ENCODE assay signal across 10 cellular contexts in the genomic region with DNA sequence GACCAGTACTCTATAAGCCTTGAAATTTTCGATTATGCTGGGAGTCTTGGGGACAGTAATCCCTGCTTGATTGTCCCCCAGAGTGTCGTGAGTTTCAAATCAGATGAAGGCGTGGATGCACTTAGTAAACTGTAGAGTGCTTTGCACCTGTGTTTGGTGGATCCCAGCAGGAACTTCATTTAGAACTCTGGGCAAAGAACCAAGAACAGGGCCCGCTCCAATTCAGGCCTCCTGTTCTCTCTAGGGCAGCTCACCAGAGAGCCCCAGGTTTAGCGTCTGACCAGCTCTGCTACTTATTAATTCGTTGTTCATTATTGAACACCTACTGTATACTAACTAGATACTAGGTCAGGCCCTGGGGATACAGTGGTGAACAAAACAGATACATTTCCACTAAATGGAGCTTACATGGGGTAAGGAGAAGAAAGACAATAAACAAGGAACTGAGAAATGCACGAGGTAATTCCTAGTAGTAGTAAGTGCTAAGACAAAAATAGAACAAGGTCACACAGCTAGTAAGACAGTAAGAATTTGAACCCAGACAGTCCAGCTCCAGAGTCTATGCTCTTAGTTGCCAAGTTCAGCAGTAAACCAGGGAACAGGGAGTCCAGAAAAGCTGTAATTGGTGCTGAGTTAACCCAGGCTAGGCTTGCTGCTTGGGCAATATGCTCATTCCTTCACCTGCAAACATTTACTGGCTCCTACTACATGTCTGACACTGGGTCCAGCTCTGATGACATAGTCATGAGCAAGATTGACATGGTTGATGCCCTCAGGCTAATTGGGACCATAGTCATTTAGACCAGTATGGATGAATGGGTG. TPM values are rescaled to one million over a fixed set of nuclear protein-coding genes. Genes with fewer than 3 reads are reported as not detected.
DNase-seq lines count a peak whose midpoint lies in the region; ATAC-seq lines count a peak whose summit lies in the region.
"Had no signal": no experiment of that assay in that cellular context is flagged by ENCODE, and none has a peak within 500 bp of the region (broad histone marks: within the 10 kb centered on the region; RNA-seq: fewer than 3 reads in every experiment).

No MANE protein-coding gene starts in this region.

- no peaks in the 10 kb centered on the region for H3K9me3 Mint-ChIP-seq in activated naive CD8-positive, alpha-beta T cell (ENCODE audit: low read depth)

- peaks cover 49% of the 10 kb centered on the region for H3K4me1 Mint-ChIP-seq in activated naive CD8-positive, alpha-beta T cell (ENCODE audit: low read depth)

- H3K36me3 Mint-ChIP-seq in activated naive CD8-positive, alpha-beta T cell: peaks cover 9% of the 10 kb centered on the region

- intact Hi-C loops in Right ventricle myocardium inferior (cut with DNase I) (loop anchor here (5.0 to 10.0 kb wide), 2 partner anchors 52 to 71 kb away; partner anchors contain the start of gene TUT4), left cardiac atrium (cut with DNase I) (loop anchor here in 1 of 2 donors (5.0 kb wide), 1 partner anchor 52 kb away; the partner anchor contains the start of gene TUT4)

- peak overlapping the region; percentile 93 for H3K4me3 Mint-ChIP-seq in activated naive CD8-positive, alpha-beta T cell

- DNase-seq in Right ventricle myocardium inferior (ENCODE audit: missing footprints) (no peak), left cardiac atrium (no peak), iris pigment epithelial cell (ENCODE audit: low read depth) (peak; percentile 25), HT-29 (ENCODE audit: low spot score) (no peak), Kasumi-1 (lab: John Stamatoyannopoulos, UW) (no peak)
- DNase-seq: activated CD4-positive, alpha-beta T cell treated with anti-CD3 and anti-CD28 coated beads, Interleukin-2, amount 50 U/mL, for 4 hours; NCI-H774 had no signal

- ATAC-seq in Right ventricle myocardium inferior (peak; percentile 29), left cardiac atrium (no peak), GM18868 (IDR thresholded peaks at IDR 0.05; ENCODE audit: unreplicated experiment) (no peak), HG02623 (IDR thresholded peaks at IDR 0.05; ENCODE audit: unreplicated experiment) (no peak)

- no peaks in the 10 kb centered on the region for H3K27me3 Mint-ChIP-seq in activated naive CD8-positive, alpha-beta T cell

- H3K27ac Mint-ChIP-seq in activated naive CD8-positive, alpha-beta T cell: peak overlapping the region; percentile 97

RNA-seq across cellular contexts. Expression of gene GPX7, which starts 1.7 kb away (rescaled TPM):
- total RNA-seq in Right ventricle myocardium inferior (4.7 TPM), left cardiac atrium (10 to 100 TPM in 1 of 2 donors, 1 to 10 TPM in 1; 7.6 to 12.4 TPM)
- not detected in 2 replicates for total RNA-seq in HT-29 (2014; rRNA removed; shearing (Covaris generic))

RNA-seq across cellular contexts. Expression of gene SHISAL2A, which starts 29.1 kb away (rescaled TPM):
- total RNA-seq in Right ventricle myocardium inferior (not detected), left cardiac atrium (under 1 TPM in 1 of 2 donors, not detected in 1; 0.15 TPM)
- not detected in 2 replicates for total RNA-seq in HT-29 (2014; rRNA removed; shearing (Covaris generic))

RNA-seq across cellular contexts. Expression of gene TUT4, which starts 51.0 kb away (rescaled TPM):
- 32.7 TPM for total RNA-seq in Right ventricle myocardium inferior
- 10 to 100 TPM; 30.1 to 32.7 TPM for total RNA-seq in left cardiac atrium
- total RNA-seq in HT-29 (2014; rRNA removed; shearing (Covaris generic)): 5.8 and 17.7 TPM in 2 replicates
